In genomic region chr1:13793088-13793730, GRCh38 we compare ENCODE assay signal across 24 cellular contexts.
DNase-seq lines count a peak whose midpoint lies in the region; ATAC-seq and TF ChIP-seq lines count a peak whose summit lies in the region.
"Had no signal": no experiment of that assay in that cellular context is flagged by ENCODE, and none has a peak within 500 bp of the region (broad histone marks: within the 10 kb centered on the region; RNA-seq: fewer than 3 reads in every experiment).

No MANE protein-coding gene starts in this region.

- no peak for DNase-seq in activated T-cell treated with anti-CD3 and anti-CD28 coated beads, Interleukin-2, amount 50 U/mL, for 72 hours
- DNase-seq in activated T-cell treated with anti-CD3 and anti-CD28 coated beads, Interleukin-2, amount 50 U/mL, for 48 hours = no peak
- DNase-seq in chondrocyte (ENCODE audit: low spot score) (no peak), NCI-H1105 treated with DMSO at 0.1 percent for 48 hours (lab: John Stamatoyannopoulos, UW) (no peak), RPMI8226 (no peak)
- DNase-seq in CD8-positive, alpha-beta memory T cell = no peak
- DNase-seq: activated CD4-positive, alpha-beta T cell treated with anti-CD3 and anti-CD28 coated beads, Interleukin-2, amount 50 U/mL, for 1 hour; DMS79; esophagus squamous epithelium; head of caudate nucleus; immature natural killer cell; naive thymus-derived CD8-positive, alpha-beta T cell; NCI-H187; NCI-H446; NK-92 treated with Interleukin-12 subunit alpha and Interleukin-12 subunit beta, amount 100 ng/mL, for 24 hours; stimulated activated CD4-positive, alpha-beta T cell treated with anti-CD3 and anti-CD28 coated beads, Interleukin-4, amount 100 ng/mL, for 24 hours; SW 1271; thyroid gland had no signal

- no peaks in the 10 kb centered on the region for H3K27me3 ChIP-seq in CD8-positive, alpha-beta memory T cell (ENCODE audit: insufficient read depth, low read length, poor library complexity, severe bottlenecking)
- H3K27me3 ChIP-seq: esophagus squamous epithelium, thyroid gland had no signal

- H3K27me3 Mint-ChIP-seq in activated T-cell treated with anti-CD3 and anti-CD28 coated beads, Interleukin-2, amount 50 U/mL, for 72 hours (ENCODE audit: low read depth) = no peaks in the 10 kb centered on the region
- no peaks in the 10 kb centered on the region for H3K27me3 Mint-ChIP-seq in chondrocyte (ENCODE audit: low read depth)
- H3K27me3 Mint-ChIP-seq in stimulated activated memory B cell treated with anti-CD40 and anti-IgM and Interleukin-4, amounts not matched to agents 10 μg/mL and 1 μg/mL and 100 μg/mL, for 72 hours = no peaks in the 10 kb centered on the region
- no peaks in the 10 kb centered on the region for H3K27me3 Mint-ChIP-seq in CD8-positive, alpha-beta memory T cell
- H3K27me3 Mint-ChIP-seq: naive thymus-derived CD8-positive, alpha-beta T cell had no signal

- no peak overlapping the region for H3K4me3 ChIP-seq in CD8-positive, alpha-beta memory T cell (ENCODE audit: low read length)
- H3K4me3 ChIP-seq: A549, esophagus squamous epithelium, thyroid gland had no signal

- H3K4me1 Mint-ChIP-seq in activated T-cell treated with anti-CD3 and anti-CD28 coated beads, Interleukin-2, amount 50 U/mL, for 72 hours (ENCODE audit: low read depth) = peaks cover 95% of the 10 kb centered on the region
- H3K4me1 Mint-ChIP-seq in chondrocyte (ENCODE audit: low read depth) = peaks cover 27% of the 10 kb centered on the region
- H3K4me1 Mint-ChIP-seq in stimulated activated memory B cell treated with anti-CD40 and anti-IgM and Interleukin-4, amounts not matched to agents 10 μg/mL and 1 μg/mL and 100 μg/mL, for 72 hours = peaks cover 51% of the 10 kb centered on the region
- H3K4me1 Mint-ChIP-seq in CD8-positive, alpha-beta memory T cell = peaks cover 68 to 95% (median 93%) of the 10 kb centered on the region in 3 donors

- POLR2A ChIA-PET in CD8-positive, alpha-beta memory T cell (lab: Charles Lee) = no interaction called here

- no peak for ATAC-seq in activated T-cell treated with anti-CD3 and anti-CD28 coated beads, Interleukin-2, amount 50 U/mL, for 72 hours (replicated peaks in 1 of 2)
- no peak for ATAC-seq in stimulated activated memory B cell treated with anti-CD40 and anti-IgM and Interleukin-4, amounts not matched to agents 10 μg/mL and 1 μg/mL and 100 μg/mL, for 72 hours
- ATAC-seq: A549; HCT116; naive thymus-derived CD8-positive, alpha-beta T cell had no signal

- no peaks in the 10 kb centered on the region for H3K4me1 ChIP-seq in CD8-positive, alpha-beta memory T cell (ENCODE audit: insufficient read depth, low read length)
- H3K4me1 ChIP-seq: A549, parathyroid adenoma had no signal

- H3K4me3 Mint-ChIP-seq in activated T-cell treated with anti-CD3 and anti-CD28 coated beads, Interleukin-2, amount 50 U/mL, for 72 hours = peak overlapping the region; percentile 32 to 43
- H3K4me3 Mint-ChIP-seq in chondrocyte (ENCODE audit: unreplicated experiment) = no peak overlapping the region
- no peak overlapping the region for H3K4me3 Mint-ChIP-seq in stimulated activated memory B cell treated with anti-CD40 and anti-IgM and Interleukin-4, amounts not matched to agents 10 μg/mL and 1 μg/mL and 100 μg/mL, for 72 hours
- no peak overlapping the region for H3K4me3 Mint-ChIP-seq in CD8-positive, alpha-beta memory T cell
- H3K4me3 Mint-ChIP-seq: CD14-positive monocyte; immature natural killer cell; naive thymus-derived CD8-positive, alpha-beta T cell had no signal

- peaks cover 2 to 10% of the 10 kb centered on the region in 2 donors for H3K36me3 Mint-ChIP-seq in activated T-cell treated with anti-CD3 and anti-CD28 coated beads, Interleukin-2, amount 50 U/mL, for 72 hours (ENCODE audit: insufficient read depth in 2 of 2)
- peaks cover 17% of the 10 kb centered on the region for H3K36me3 Mint-ChIP-seq in chondrocyte (ENCODE audit: low read depth)
- H3K36me3 Mint-ChIP-seq in stimulated activated memory B cell treated with anti-CD40 and anti-IgM and Interleukin-4, amounts not matched to agents 10 μg/mL and 1 μg/mL and 100 μg/mL, for 72 hours = peaks cover 69% of the 10 kb centered on the region
- peaks cover 0 to 77% (median 18%) of the 10 kb centered on the region in 3 donors for H3K36me3 Mint-ChIP-seq in CD8-positive, alpha-beta memory T cell

- no peaks in the 10 kb centered on the region for H3K9me3 ChIP-seq in CD8-positive, alpha-beta memory T cell (ENCODE audit: low read length)
- H3K9me3 ChIP-seq: A549, esophagus squamous epithelium, thyroid gland had no signal

- CTCF ChIA-PET in CD8-positive, alpha-beta memory T cell (lab: Charles Lee) = no interaction called here

- H3K27ac ChIP-seq in CD8-positive, alpha-beta memory T cell (ENCODE audit: low read depth, low read length) = no peak overlapping the region
- H3K27ac ChIP-seq: A549, esophagus squamous epithelium, parathyroid adenoma, thyroid gland had no signal

- H3K36me3 ChIP-seq in CD8-positive, alpha-beta memory T cell (ENCODE audit: insufficient read depth, low read length) = peaks cover 12% of the 10 kb centered on the region
- H3K36me3 ChIP-seq: thyroid gland had no signal

- peak; percentile 14 for TF ChIP-seq POLR2A in GM19193 (IDR thresholded peaks at IDR 0.05; ENCODE audit: extremely low read depth, insufficient read depth, insufficient read length)

- peak overlapping the region; percentile 33 for H3K27ac Mint-ChIP-seq in activated T-cell treated with anti-CD3 and anti-CD28 coated beads, Interleukin-2, amount 50 U/mL, for 72 hours
- H3K27ac Mint-ChIP-seq in chondrocyte (ENCODE audit: unreplicated experiment) = peak overlapping the region; percentile 79
- H3K27ac Mint-ChIP-seq in stimulated activated memory B cell treated with anti-CD40 and anti-IgM and Interleukin-4, amounts not matched to agents 10 μg/mL and 1 μg/mL and 100 μg/mL, for 72 hours = peak overlapping the region; percentile 27
- H3K27ac Mint-ChIP-seq in CD8-positive, alpha-beta memory T cell = peak overlapping the region in 4 of 8 donors; percentile 27 to 71 (median 50)

- no peak for TF ChIP-seq CTCF in chondrocyte (IDR thresholded peaks at IDR 0.05)

- no peaks in the 10 kb centered on the region for H3K9me3 Mint-ChIP-seq in activated T-cell treated with anti-CD3 and anti-CD28 coated beads, Interleukin-2, amount 50 U/mL, for 72 hours
- H3K9me3 Mint-ChIP-seq in chondrocyte (ENCODE audit: low read depth) = no peaks in the 10 kb centered on the region
- H3K9me3 Mint-ChIP-seq in stimulated activated memory B cell treated with anti-CD40 and anti-IgM and Interleukin-4, amounts not matched to agents 10 μg/mL and 1 μg/mL and 100 μg/mL, for 72 hours = no peaks in the 10 kb centered on the region
- H3K9me3 Mint-ChIP-seq in CD8-positive, alpha-beta memory T cell = no peaks in the 10 kb centered on the region
- H3K9me3 Mint-ChIP-seq: CD14-positive monocyte; immature natural killer cell; naive thymus-derived CD8-positive, alpha-beta T cell had no signal

Comparison
In these comparisons a context has a peak if more than half of its experiments do, and no peak if none do; other contexts are left out.
1. H3K4me3 Mint-ChIP-seq: peak in activated T-cell treated with anti-CD3 and anti-CD28 coated beads, Interleukin-2, amount 50 U/mL, for 72 hours (2 of 2); none in chondrocyte (single experiment), stimulated activated memory B cell treated with anti-CD40 and anti-IgM and Interleukin-4, amounts not matched to agents 10 μg/mL and 1 μg/mL and 100 μg/mL, for 72 hours (single experiment) and CD8-positive, alpha-beta memory T cell (0 of 7).